ENCODE assay signal across 23 cellular contexts in genomic region chr3:136631424-136631823, GRCh38.
"Had no signal": no experiment of that assay in that cellular context is flagged by ENCODE, and none has a peak within 500 bp of the region (broad histone marks: within the 10 kb centered on the region; RNA-seq: fewer than 3 reads in every experiment).

No MANE protein-coding gene starts in this region.

- H3K27me3 Mint-ChIP-seq: activated CD4-positive, alpha-beta memory T cell treated with anti-CD3 and anti-CD28 coated beads for 36 hours; activated naive CD4-positive, alpha-beta T cell treated with anti-CD3 and anti-CD28 coated beads, Interleukin-2, amount 10 ng/mL, durations not matched to agents 7 days and 5 days; dendritic cell treated with granulocyte-macrophage colony-stimulating factor and Interleukin-4, amounts not matched to agents 40 ng/mL and 50 ng/mL, for 4 days; natural killer cell treated with Interleukin-12 subunit alpha and Interleukin-12 subunit beta and Interleukin-15 and Interleukin-18, amount 100 ng/mL, for 72 hours had no signal

- H3K27me3 ChIP-seq: brain microvascular endothelial cell, hepatocyte, left lung, right atrium auricular region, upper lobe of left lung had no signal

- H3K27ac Mint-ChIP-seq: activated CD4-positive, alpha-beta memory T cell treated with anti-CD3 and anti-CD28 coated beads for 36 hours; activated naive CD4-positive, alpha-beta T cell treated with anti-CD3 and anti-CD28 coated beads, Interleukin-2, amount 10 ng/mL, durations not matched to agents 7 days and 5 days; activated T-cell treated with anti-CD3 and anti-CD28 coated beads, Interleukin-2, amount 50 U/mL, for 72 hours; dendritic cell treated with granulocyte-macrophage colony-stimulating factor and Interleukin-4, amounts not matched to agents 40 ng/mL and 50 ng/mL, for 4 days had no signal

- H3K4me3 Mint-ChIP-seq: activated CD4-positive, alpha-beta memory T cell treated with anti-CD3 and anti-CD28 coated beads for 36 hours; activated naive CD4-positive, alpha-beta T cell treated with anti-CD3 and anti-CD28 coated beads, Interleukin-2, amount 10 ng/mL, durations not matched to agents 7 days and 5 days; activated T-cell treated with anti-CD3 and anti-CD28 coated beads, Interleukin-2, amount 50 U/mL, for 72 hours; dendritic cell treated with granulocyte-macrophage colony-stimulating factor and Interleukin-4, amounts not matched to agents 40 ng/mL and 50 ng/mL, for 4 days; immature natural killer cell; natural killer cell treated with Interleukin-12 subunit alpha and Interleukin-12 subunit beta and Interleukin-15 and Interleukin-18, amount 100 ng/mL, for 72 hours had no signal

- H3K9me3 Mint-ChIP-seq: immature natural killer cell had no signal

- ATAC-seq: activated T-cell treated with anti-CD3 and anti-CD28 coated beads, Interleukin-2, amount 50 U/mL, for 72 hours; left lung; natural killer cell treated with Interleukin-12 subunit alpha and Interleukin-12 subunit beta and Interleukin-15 and Interleukin-18, amount 100 ng/mL, for 72 hours; psoas muscle had no signal

- DNase-seq: activated CD4-positive, alpha-beta memory T cell treated with anti-CD3 and anti-CD28 coated beads for 36 hours; activated CD4-positive, alpha-beta T cell treated with anti-CD3 and anti-CD28 coated beads for 48 hours; activated effector memory CD4-positive, alpha-beta T cell treated with Interleukin-2 at 50 U/mL for 16 hours; activated naive CD4-positive, alpha-beta T cell treated with anti-CD3 and anti-CD28 coated beads, Interleukin-2, amount 10 ng/mL, durations not matched to agents 7 days and 5 days; activated T-cell treated with anti-CD3 and anti-CD28 coated beads, Interleukin-2, amount 50 U/mL, for 72 hours; aorta; brain microvascular endothelial cell; caudate nucleus; effector CD8-positive, alpha-beta T cell; glutamatergic neuron; immature natural killer cell; left lung; midbrain; psoas muscle; stimulated activated CD4-positive, alpha-beta T cell treated with anti-CD3 and anti-CD28 coated beads, Interleukin-4, amount 100 ng/mL, for 24 hours; stimulated activated naive CD4-positive, alpha-beta T cell treated with Interleukin-2 at 50 U/mL for 16 hours; T1000; upper lobe of left lung had no signal

- H3K9me3 ChIP-seq: left lung, psoas muscle, right atrium auricular region, thoracic aorta, upper lobe of left lung had no signal

- H3K27ac ChIP-seq: brain microvascular endothelial cell, hepatocyte, left lung, psoas muscle, right atrium auricular region, thoracic aorta, upper lobe of left lung had no signal
